10 cellular contexts compared by ENCODE assay signal in genomic region chr1:180131510-180131909, GRCh38. TPM values are rescaled to one million over a fixed set of nuclear protein-coding genes. Genes with fewer than 3 reads are reported as not detected.
DNase-seq lines count a peak whose midpoint lies in the region; ATAC-seq and TF ChIP-seq lines count a peak whose summit lies in the region.
"Had no signal": no experiment of that assay in that cellular context is flagged by ENCODE, and none has a peak within 500 bp of the region (broad histone marks: within the 10 kb centered on the region; RNA-seq: fewer than 3 reads in every experiment).

No MANE protein-coding gene starts in this region.

- no peaks in the 10 kb centered on the region for H3K36me3 ChIP-seq in smooth muscle cell (ENCODE audit: low read depth)
- H3K36me3 ChIP-seq: neural progenitor cell had no signal

- no peaks in the 10 kb centered on the region for H3K9me3 ChIP-seq in smooth muscle cell (replicated peaks; ENCODE audit: low read depth)

- H3K4me3 ChIP-seq in smooth muscle cell: no peak overlapping the region
- H3K4me3 ChIP-seq: neural progenitor cell had no signal

- peak overlapping the region; percentile 53 for H2AFZ ChIP-seq in smooth muscle cell (ENCODE audit: low read depth)
- H2AFZ ChIP-seq: neural progenitor cell had no signal

- H3F3A ChIP-seq in smooth muscle cell (ENCODE audit: low read depth): no peaks in the 10 kb centered on the region

- no peak overlapping the region for H3K9ac ChIP-seq in smooth muscle cell (ENCODE audit: low read depth)
- H3K9ac ChIP-seq: neural progenitor cell had no signal

- whole genome bisulfite sequencing in smooth muscle cell (ENCODE audit: low lambda C conversion rate): 41% methylated on average over 5 of the region's 5 CpGs

- peak; percentile 54 for DNase-seq in activated CD4-positive, alpha-beta T cell treated with anti-CD3 and anti-CD28 coated beads for 48 hours
- DNase-seq in activated CD4-positive, alpha-beta T cell treated with anti-CD3 and anti-CD28 coated beads for 1 hour: no peak
- DNase-seq in SIG-M5 (lab: John Stamatoyannopoulos, UW) (peak; percentile 96), epithelial cell of prostate (ENCODE audit: low read depth, low spot score) (peak; percentile 45), smooth muscle cell (lab: John Stamatoyannopoulos, UW; ENCODE audit: unreplicated experiment) (no peak), NCI-H1048 (lab: John Stamatoyannopoulos, UW) (no peak), cerebellum (ENCODE audit: low spot score) (no peak)
- DNase-seq: activated naive CD4-positive, alpha-beta T cell treated with Interleukin-2 at 50 U/mL for 16 hours had no signal

- H4K20me1 ChIP-seq in smooth muscle cell (ENCODE audit: low read depth): no peaks in the 10 kb centered on the region

- ATAC-seq in HG03108 (IDR thresholded peaks at IDR 0.05; ENCODE audit: unreplicated experiment): no peak

- H3K27ac ChIP-seq in epithelial cell of prostate: peak overlapping the region; percentile 25
- H3K27ac ChIP-seq in smooth muscle cell (ENCODE audit: low read depth): peak overlapping the region; percentile 23
- H3K27ac ChIP-seq: neural progenitor cell had no signal

- H3K4me2 ChIP-seq in smooth muscle cell: no peak overlapping the region
- H3K4me2 ChIP-seq: neural progenitor cell had no signal

- TF ChIP-seq CTCF in smooth muscle cell (IDR thresholded peaks at IDR 0.05; ENCODE audit: borderline replicate concordance, insufficient read depth, poor library complexity, severe bottlenecking): no peak

- H3K79me2 ChIP-seq in smooth muscle cell (ENCODE audit: low read depth): no peaks in the 10 kb centered on the region

- no peaks in the 10 kb centered on the region for H3K4me1 ChIP-seq in smooth muscle cell (ENCODE audit: low read depth)
- H3K4me1 ChIP-seq: neural progenitor cell had no signal

- no peaks in the 10 kb centered on the region for H3K27me3 ChIP-seq in smooth muscle cell (ENCODE audit: low read depth)
- H3K27me3 ChIP-seq: neural progenitor cell had no signal

RNA-seq across cellular contexts. Expression of gene QSOX1, which starts 23.2 kb away (rescaled TPM):
- total RNA-seq in smooth muscle cell (71.5 and 74.2 TPM in 2 replicates), cerebellum (19.3 TPM)
- 75.8 and 91.2 TPM in 2 replicates for polyA plus RNA-seq in smooth muscle cell

Comparison
In these comparisons a context has a peak if more than half of its experiments do, and no peak if none do; other contexts are left out.
1. DNase-seq: peak in activated CD4-positive, alpha-beta T cell treated with anti-CD3 and anti-CD28 coated beads for 48 hours (single experiment), SIG-M5 (single experiment) and epithelial cell of prostate (single experiment); none in activated CD4-positive, alpha-beta T cell treated with anti-CD3 and anti-CD28 coated beads for 1 hour (single experiment), smooth muscle cell (single experiment), NCI-H1048 (single experiment) and cerebellum (single experiment).